14 cellular contexts compared by ENCODE assay signal in genomic region chr13:64675256-64675892, GRCh38.
DNase-seq lines count a peak whose midpoint lies in the region; ATAC-seq, FAIRE-seq and TF ChIP-seq lines count a peak whose summit lies in the region.
"Had no signal": no experiment of that assay in that cellular context is flagged by ENCODE, and none has a peak within 500 bp of the region (broad histone marks: within the 10 kb centered on the region; RNA-seq: fewer than 3 reads in every experiment).

No MANE protein-coding gene starts in this region.

- no peak for TF ChIP-seq CTCF in astrocyte (IDR thresholded peaks at IDR 0.05; ENCODE audit: insufficient read depth, low read depth, low read length)

- H3K4me1 Mint-ChIP-seq in astrocyte (ENCODE audit: low read depth, unreplicated experiment), result peaks cover 19% of the 10 kb centered on the region
- H3K4me1 Mint-ChIP-seq: stimulated activated effector memory CD8-positive, alpha-beta T cell treated with anti-CD3 and anti-CD28 coated beads, Interleukin-12 subunit alpha, Interleukin-12 subunit beta, amount 100 ng/mL, for 72 hours had no signal

- H3K9me3 ChIP-seq in astrocyte (ENCODE audit: insufficient read depth, low read depth, low read length), result no peaks in the 10 kb centered on the region
- H3K9me3 ChIP-seq: pancreas had no signal

- no peaks in the 10 kb centered on the region for H3K27me3 ChIP-seq in astrocyte (ENCODE audit: insufficient read depth, low read length)

- ATAC-seq in HG03442 (IDR thresholded peaks at IDR 0.05; ENCODE audit: unreplicated experiment), result no peak
- no peak for ATAC-seq in GM19324 (IDR thresholded peaks at IDR 0.05; ENCODE audit: low FRiP score, unreplicated experiment)
- no peak for ATAC-seq in GM21515 (IDR thresholded peaks at IDR 0.05; ENCODE audit: unreplicated experiment)
- ATAC-seq: activated naive CD4-positive, alpha-beta T cell treated with anti-CD3 and anti-CD28 coated beads, Interleukin-2, amount 50 U/mL, for 72 hours; left ventricle myocardium superior; pancreas; stimulated activated effector memory CD8-positive, alpha-beta T cell treated with anti-CD3 and anti-CD28 coated beads, Interleukin-12 subunit alpha, Interleukin-12 subunit beta, amount 100 ng/mL, for 72 hours had no signal

- H3K36me3 ChIP-seq in astrocyte (ENCODE audit: insufficient read depth, low read length), result no peaks in the 10 kb centered on the region
- H3K36me3 ChIP-seq: pancreas had no signal

- H3K9me3 Mint-ChIP-seq in astrocyte (ENCODE audit: unreplicated experiment), result peaks cover 2% of the 10 kb centered on the region

- DNase-seq in AG08395 (ENCODE audit: low spot score) (peak; percentile 22), HuH-7.5 (ENCODE audit: low spot score) (peak; percentile 26), astrocyte (ENCODE audit: low read depth) (peak; percentile 63), iris pigment epithelial cell (ENCODE audit: low read depth) (peak; percentile 94)
- DNase-seq in activated naive CD4-positive, alpha-beta T cell treated with Interleukin-2 at 50 U/mL for 16 hours, result no peak
- DNase-seq: glutamatergic neuron, left ventricle myocardium superior, pancreas had no signal

- no peaks in the 10 kb centered on the region for H3K79me2 ChIP-seq in astrocyte (ENCODE audit: insufficient read depth, low read length)

- H3K4me1 ChIP-seq in astrocyte (ENCODE audit: insufficient read depth, low read length), result peaks cover 12% of the 10 kb centered on the region
- H3K4me1 ChIP-seq: pancreas had no signal

- peak overlapping the region; percentile 90 for H3K27ac Mint-ChIP-seq in astrocyte (ENCODE audit: unreplicated experiment)
- H3K27ac Mint-ChIP-seq: activated naive CD4-positive, alpha-beta T cell treated with anti-CD3 and anti-CD28 coated beads, Interleukin-2, amount 50 U/mL, for 72 hours; stimulated activated effector memory CD8-positive, alpha-beta T cell treated with anti-CD3 and anti-CD28 coated beads, Interleukin-12 subunit alpha, Interleukin-12 subunit beta, amount 100 ng/mL, for 72 hours had no signal

- H3K27me3 Mint-ChIP-seq in astrocyte (ENCODE audit: low read depth, unreplicated experiment), result no peaks in the 10 kb centered on the region

- no peaks in the 10 kb centered on the region for H4K20me1 ChIP-seq in astrocyte (ENCODE audit: insufficient read depth, low read length)

- H2AFZ ChIP-seq in astrocyte (ENCODE audit: low read depth, low read length), result peak overlapping the region; percentile 48

- H3K4me3 Mint-ChIP-seq in astrocyte (ENCODE audit: unreplicated experiment), result no peak overlapping the region
- H3K4me3 Mint-ChIP-seq: stimulated activated effector memory CD8-positive, alpha-beta T cell treated with anti-CD3 and anti-CD28 coated beads, Interleukin-12 subunit alpha, Interleukin-12 subunit beta, amount 100 ng/mL, for 72 hours had no signal

- peak overlapping the region; percentile 2 for H3K9ac ChIP-seq in astrocyte (ENCODE audit: low read length)

- peak overlapping the region; percentile 65 for H3K4me2 ChIP-seq in astrocyte (ENCODE audit: low read length)

- no peaks in the 10 kb centered on the region for H3K36me3 Mint-ChIP-seq in astrocyte (ENCODE audit: low read depth, unreplicated experiment)
- H3K36me3 Mint-ChIP-seq: activated naive CD4-positive, alpha-beta T cell treated with anti-CD3 and anti-CD28 coated beads, Interleukin-2, amount 50 U/mL, for 72 hours; stimulated activated effector memory CD8-positive, alpha-beta T cell treated with anti-CD3 and anti-CD28 coated beads, Interleukin-12 subunit alpha, Interleukin-12 subunit beta, amount 100 ng/mL, for 72 hours had no signal

- H3K4me3 ChIP-seq in astrocyte (ENCODE audit: insufficient read depth, low read depth, low read length), result no peak overlapping the region
- H3K4me3 ChIP-seq: pancreas had no signal

- no peak for FAIRE-seq in astrocyte (lab: Jason Lieb, UNC)
- FAIRE-seq: pancreas had no signal

- H3K27ac ChIP-seq in astrocyte (ENCODE audit: low read depth, low read length), result peak overlapping the region; percentile 61
- H3K27ac ChIP-seq: C4-2B, pancreas had no signal
